18 cellular contexts compared by ENCODE assay signal in genomic region chr7:51310131-51310583, GRCh38. TPM values are rescaled to one million over a fixed set of nuclear protein-coding genes. Genes with fewer than 3 reads are reported as not detected.
DNase-seq lines count a peak whose midpoint lies in the region; ATAC-seq and TF ChIP-seq lines count a peak whose summit lies in the region.
"Had no signal": no experiment of that assay in that cellular context is flagged by ENCODE, and none has a peak within 500 bp of the region (broad histone marks: within the 10 kb centered on the region; RNA-seq: fewer than 3 reads in every experiment).

No MANE protein-coding gene starts in this region.

- DNase-seq in right atrium auricular region (ENCODE audit: low spot score): peak; percentile 30
- DNase-seq in right cardiac atrium: no peak
- peak; percentile 96 for DNase-seq in NCI-H82 (lab: John Stamatoyannopoulos, UW)
- no peak for DNase-seq in COLO829 (ENCODE audit: low spot score)
- DNase-seq in NCI-H1048 (lab: John Stamatoyannopoulos, UW): no peak
- no peak for DNase-seq in T-helper 1 cell
- no peak for DNase-seq in occipital lobe (lab: John Stamatoyannopoulos, UW)
- DNase-seq: activated CD4-positive, alpha-beta T cell treated with anti-CD3 and anti-CD28 coated beads, Interleukin-2, amount 10 ng/mL, durations not matched to agents 7 days and 5 days; activated naive CD8-positive, alpha-beta T cell treated with anti-CD3 and anti-CD28 coated beads for 36 hours; AML-193; glutamatergic neuron; left colon; mesenchymal stem cell; stimulated activated CD4-positive, alpha-beta T cell treated with anti-CD3 and anti-CD28 coated beads, Interleukin-4, amount 100 ng/mL, for 1 hour; stimulated activated naive CD4-positive, alpha-beta T cell; transverse colon had no signal

- no peaks in the 10 kb centered on the region for H3K9me3 ChIP-seq in right atrium auricular region
- H3K9me3 ChIP-seq in right cardiac atrium (ENCODE audit: control insufficient read depth, low read length): no peaks in the 10 kb centered on the region
- H3K9me3 ChIP-seq in iPS-20b (ENCODE audit: insufficient read depth, low read depth, low read length): no peaks in the 10 kb centered on the region
- H3K9me3 ChIP-seq: transverse colon had no signal

- no peaks in the 10 kb centered on the region for H3K27me3 ChIP-seq in right atrium auricular region
- H3K27me3 ChIP-seq in right cardiac atrium (ENCODE audit: control insufficient read depth, insufficient read depth): no peaks in the 10 kb centered on the region
- H3K27me3 ChIP-seq in iPS-20b (ENCODE audit: insufficient read depth, low read length): peaks cover 17% of the 10 kb centered on the region
- H3K27me3 ChIP-seq: transverse colon had no signal

- intact Hi-C loops in right cardiac atrium (cut with DNase I): no loop called here

- H3K36me3 ChIP-seq in right atrium auricular region: no peaks in the 10 kb centered on the region
- no peaks in the 10 kb centered on the region for H3K36me3 ChIP-seq in iPS-20b (ENCODE audit: insufficient read depth, low read depth, low read length)
- H3K36me3 ChIP-seq: transverse colon had no signal

- no peak for TF ChIP-seq CTCF in right atrium auricular region (IDR thresholded peaks at IDR 0.05)

- peak overlapping the region; percentile 33; the same call in 1 of the 2 replicates for H3K9ac ChIP-seq in iPS-20b (ENCODE audit: low read depth, low read length)

- H3K4me1 ChIP-seq in right atrium auricular region (peaks cover 0 to 25% of the 10 kb centered on the region in 2 donors), right cardiac atrium (ENCODE audit: control insufficient read depth, insufficient read depth, low read length) (peaks cover 6% of the 10 kb centered on the region), iPS-20b (ENCODE audit: insufficient read depth, low read length) (peaks cover 42% of the 10 kb centered on the region)

- ATAC-seq in right cardiac atrium: no peak
- ATAC-seq: left colon had no signal

- H3K27ac ChIP-seq in right atrium auricular region (no peak overlapping the region), right cardiac atrium (ENCODE audit: low read length) (no peak overlapping the region), iPS-20b (ENCODE audit: low read length) (no peak overlapping the region)
- H3K27ac ChIP-seq: transverse colon had no signal

- H3K4me3 ChIP-seq in right atrium auricular region: no peak overlapping the region
- H3K4me3 ChIP-seq in right cardiac atrium (ENCODE audit: low read length): no peak overlapping the region
- no peak overlapping the region for H3K4me3 ChIP-seq in iPS-20b (ENCODE audit: low read length)
- H3K4me3 ChIP-seq: transverse colon had no signal

- WGBS in right cardiac atrium: 91% methylated on average over 3 of the region's 3 CpGs

RNA-seq across cellular contexts. Expression of gene COBL, which starts 6.5 kb away (rescaled TPM):
- total RNA-seq in right atrium auricular region (10 to 100 TPM; 26.3 to 31.4 TPM), right cardiac atrium (10 to 100 TPM; 45.9 to 56.5 (median 54.7) TPM), occipital lobe (6.4 TPM)
- 27.0 TPM for polyA plus RNA-seq in right cardiac atrium
- total RNA-seq: activated CD4-positive, alpha-beta T cell treated with anti-CD3 and anti-CD28 coated beads, Interleukin-2, amount 10 ng/mL, durations not matched to agents 7 days and 5 days; activated naive CD8-positive, alpha-beta T cell treated with anti-CD3 and anti-CD28 coated beads for 36 hours; activated T-helper 2 cell treated with anti-CD3 and anti-CD28 coated beads, Interferon-gamma antibody, Interleukin-2, Interleukin-4, amounts not matched to agents 10 μg/mL and 5 μg/mL and 100 μg/mL, durations not matched to agents 14 hours and 24 hours and 36 hours had no signal

Comparison
In these comparisons a context has a peak if more than half of its experiments do, and no peak if none do; other contexts are left out.
1. DNase-seq: peak in right atrium auricular region (single experiment) and NCI-H82 (single experiment); none in right cardiac atrium (0 of 3), COLO829 (single experiment), NCI-H1048 (single experiment), T-helper 1 cell (0 of 5) and occipital lobe (single experiment).